Comparison of ENCODE assay signal across 9 cellular contexts in genomic region chr12:70543444-70543843, GRCh38.
DNase-seq lines count a peak whose midpoint lies in the region; ATAC-seq lines count a peak whose summit lies in the region.
"Had no signal": no experiment of that assay in that cellular context is flagged by ENCODE, and none has a peak within 500 bp of the region (broad histone marks: within the 10 kb centered on the region; RNA-seq: fewer than 3 reads in every experiment).

No MANE protein-coding gene starts in this region.

- no peaks in the 10 kb centered on the region for H3K36me3 ChIP-seq in mesendoderm (ENCODE audit: control insufficient read depth, insufficient read depth, low read length)
- H3K36me3 ChIP-seq in CD8-positive, alpha-beta memory T cell (ENCODE audit: insufficient read depth, low read length) = no peaks in the 10 kb centered on the region

- H3K79me2 ChIP-seq in mesendoderm (ENCODE audit: control insufficient read depth, insufficient read depth, low read length) = no peaks in the 10 kb centered on the region

- H3K4me2 ChIP-seq in mesendoderm (ENCODE audit: low read length) = no peak overlapping the region

- H3K23ac ChIP-seq in mesendoderm (ENCODE audit: low read length) = no peak overlapping the region

- POLR2A ChIA-PET in CD8-positive, alpha-beta memory T cell (lab: Charles Lee) = no interaction called here

- H3K27me3 Mint-ChIP-seq in CD8-positive, alpha-beta memory T cell = peaks cover 2 to 7% of the 10 kb centered on the region in 2 donors

- H3K9me3 Mint-ChIP-seq in CD8-positive, alpha-beta memory T cell = no peaks in the 10 kb centered on the region

- DNase-seq in Ammon's horn (ENCODE audit: low spot score) (peak; percentile 18), MV-4-11 (lab: John Stamatoyannopoulos, UW) (peak; percentile 5), dermis microvascular lymphatic vessel endothelial cell (ENCODE audit: low read depth in 2 of 2) (peak; percentile 92 to 96), mesendoderm (peak; percentile 46), SIG-M5 (lab: John Stamatoyannopoulos, UW) (no peak), NCI-H446 treated with DMSO at 0.1 percent for 48 hours (lab: John Stamatoyannopoulos, UW) (no peak)
- no peak for DNase-seq in CD8-positive, alpha-beta memory T cell

- H2AK5ac ChIP-seq in mesendoderm (ENCODE audit: low read length) = no peak overlapping the region

- no peak overlapping the region for H3K4me3 ChIP-seq in mesendoderm (ENCODE audit: low read length)
- H3K4me3 ChIP-seq in CD8-positive, alpha-beta memory T cell (ENCODE audit: low read length) = no peak overlapping the region

- no peaks in the 10 kb centered on the region for H3K79me1 ChIP-seq in mesendoderm (ENCODE audit: low read length)

- H2BK15ac ChIP-seq in mesendoderm (replicated peaks; ENCODE audit: low read depth) = no peak overlapping the region

- H3K56ac ChIP-seq in mesendoderm (ENCODE audit: low read length) = no peak overlapping the region

- no peaks in the 10 kb centered on the region for H3K27me3 ChIP-seq in mesendoderm (ENCODE audit: insufficient read depth, low read length, poor library complexity)
- no peaks in the 10 kb centered on the region for H3K27me3 ChIP-seq in CD8-positive, alpha-beta memory T cell (ENCODE audit: insufficient read depth, low read length, poor library complexity, severe bottlenecking)

- H3K27ac Mint-ChIP-seq in CD8-positive, alpha-beta memory T cell = no peak overlapping the region

- no peak overlapping the region for H3K4ac ChIP-seq in mesendoderm (ENCODE audit: low read depth, low read length)

- no peak overlapping the region for H3K4me3 Mint-ChIP-seq in CD8-positive, alpha-beta memory T cell

- no CpG with 5 or more reads among the region's 6 CpGs for WGBS in mesendoderm (ENCODE audit: extremely low coverage, insufficient coverage, low lambda C conversion rate)

- H3K4me1 Mint-ChIP-seq in CD8-positive, alpha-beta memory T cell = no peaks in the 10 kb centered on the region

- no peak overlapping the region for H3K27ac ChIP-seq in mesendoderm (ENCODE audit: low read depth, low read length)
- H3K27ac ChIP-seq in CD8-positive, alpha-beta memory T cell (ENCODE audit: low read depth, low read length) = no peak overlapping the region
- H3K27ac ChIP-seq: HL-60 had no signal

- no peaks in the 10 kb centered on the region for H3K9me3 ChIP-seq in CD8-positive, alpha-beta memory T cell (ENCODE audit: low read length)

- H4K5ac ChIP-seq in mesendoderm (ENCODE audit: low read length) = no peak overlapping the region

- no peak overlapping the region for H2BK5ac ChIP-seq in mesendoderm (ENCODE audit: low read length)

- no peak overlapping the region for H4K8ac ChIP-seq in mesendoderm (ENCODE audit: low read depth, low read length)

- no peaks in the 10 kb centered on the region for H3K36me3 Mint-ChIP-seq in CD8-positive, alpha-beta memory T cell

- no peak overlapping the region for H2BK120ac ChIP-seq in mesendoderm (ENCODE audit: low read depth, low read length)

- no peak overlapping the region for H3K9ac ChIP-seq in mesendoderm (ENCODE audit: low read length)

- H3K18ac ChIP-seq in mesendoderm (ENCODE audit: low read length) = no peak overlapping the region

- ATAC-seq in GM19452 (IDR thresholded peaks at IDR 0.05; ENCODE audit: unreplicated experiment) = no peak

- CTCF ChIA-PET in CD8-positive, alpha-beta memory T cell (lab: Charles Lee) = no interaction called here

- peaks cover 3% of the 10 kb centered on the region for H3K4me1 ChIP-seq in mesendoderm (ENCODE audit: control insufficient read depth, low read depth, low read length)
- H3K4me1 ChIP-seq in CD8-positive, alpha-beta memory T cell (ENCODE audit: insufficient read depth, low read length) = no peaks in the 10 kb centered on the region

Comparison
In these comparisons a context has a peak if more than half of its experiments do, and no peak if none do; other contexts are left out.
1. DNase-seq: peak in Ammon's horn (single experiment), MV-4-11 (single experiment), dermis microvascular lymphatic vessel endothelial cell (2 of 2) and mesendoderm (single experiment); none in SIG-M5 (single experiment), CD8-positive, alpha-beta memory T cell (0 of 5) and NCI-H446 treated with DMSO at 0.1 percent for 48 hours (single experiment).